8 cellular contexts compared by ENCODE assay signal in the genomic region with DNA sequence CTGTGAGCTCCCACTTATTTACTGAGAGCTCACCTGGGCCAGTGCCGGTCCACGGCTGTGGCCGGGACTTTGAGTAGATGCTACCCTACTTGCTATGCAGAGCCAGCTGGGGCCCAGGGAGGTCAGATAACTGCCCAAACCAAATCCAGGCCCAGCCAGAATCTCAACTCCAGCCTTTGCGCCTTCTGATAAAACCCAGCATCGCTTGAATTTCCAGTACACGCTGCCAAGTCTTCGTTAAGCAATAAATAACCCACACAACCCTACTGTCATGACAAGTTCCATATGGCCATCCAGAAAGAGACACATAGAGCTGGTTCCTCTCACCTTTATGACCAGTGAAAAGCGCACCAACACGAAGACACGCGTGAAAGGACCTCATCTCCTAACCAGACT. TPM values are rescaled to one million over a fixed set of nuclear protein-coding genes. Genes with fewer than 3 reads are reported as not detected.
DNase-seq lines count a peak whose midpoint lies in the region; ATAC-seq, FAIRE-seq and TF ChIP-seq lines count a peak whose summit lies in the region.
"Not testable (repeated sequence)": the region's sequence is repeated elsewhere in the genome, so short reads cannot be mapped to it uniquely, and the experiment has no call there.

No MANE protein-coding gene starts in this region.

- peak overlapping the region in 2 of 4 donors; percentile 2 to 76 for H3K4me3 Mint-ChIP-seq in CD4-positive, CD25-positive, alpha-beta regulatory T cell
- H3K4me3 Mint-ChIP-seq in neural crest cell, result peak overlapping the region; percentile 68

- H2BK5ac ChIP-seq in IMR-90 (ENCODE audit: low read depth, low read length, poor library complexity, severe bottlenecking), result not testable (repeated sequence)

- H3K4me2 ChIP-seq in IMR-90 (ENCODE audit: low read depth, low read length); GM12878 (ENCODE audit: control insufficient read depth, insufficient read depth): not testable (repeated sequence)
- H3K4me2 ChIP-seq in SU-DHL-6 (ENCODE audit: low read depth, low read length, poor library complexity, severe bottlenecking), result peak overlapping the region; percentile 32

- not testable (repeated sequence) for H2BK15ac ChIP-seq in IMR-90 (ENCODE audit: low read depth, low read length)

- BruUV-seq in IMR-90 (replicated peaks; lab: Mats Ljungman, UMichigan); GM12878 (replicated peaks; lab: Mats Ljungman, UMichigan): not testable (repeated sequence)

- not testable (repeated sequence) for H2AFZ ChIP-seq in IMR-90 (replicated peaks; ENCODE audit: low read length, poor library complexity); SU-DHL-6 (ENCODE audit: low read depth, low read length, severe bottlenecking); GM12878 (ENCODE audit: control insufficient read depth, low read depth, low read length)

- H3K9me2 ChIP-seq in SU-DHL-6 (replicated peaks; ENCODE audit: insufficient read depth, low read length), result not testable (repeated sequence)

- CTCF ChIA-PET in IMR-90 (lab: Yijun Ruan, JAX); GM12878 (lab: Yijun Ruan, JAX): not testable (repeated sequence)

- not testable (repeated sequence) for TF ChIP-seq POLR2A in IMR-90 (IDR thresholded peaks at IDR 0.05; ENCODE audit: low read depth, low read length); GM12878 (IDR thresholded peaks at IDR 0.05; ENCODE audit: low read depth, low read length)

- SMC1A ChIA-PET in GM12878 (lab: Charles Lee; ENCODE audit: uncharacterized antibody, unreplicated experiment), result not testable (repeated sequence)

- H3K9me3 Mint-ChIP-seq in CD4-positive, CD25-positive, alpha-beta regulatory T cell; neural crest cell: not testable (repeated sequence)

- H3K23ac ChIP-seq in IMR-90 (ENCODE audit: low read depth, low read length), result not testable (repeated sequence)

- H3K4me3 ChIP-seq in CD4-positive, CD25-positive, alpha-beta regulatory T cell (ENCODE audit: low read depth, low read length); IMR-90 (ENCODE audit: insufficient read depth, low read depth, low read length); SU-DHL-6 (ENCODE audit: insufficient read depth, low read length, poor library complexity, severe bottlenecking): not testable (repeated sequence)
- H3K4me3 ChIP-seq in GM12878 (peak overlapping the region; percentile 61), stomach smooth muscle (ENCODE audit: low read length in 2 of 2) (peak overlapping the region in 1 of 2 donors; percentile 12)

- H3K79me1 ChIP-seq in IMR-90 (ENCODE audit: low read depth in 1 of 2, low read length in 2 of 2), result peaks cover 3 to 42% of the 10 kb centered on the region in 2 experiments; a peak in 3 of 4 replicates

- H3K27ac Mint-ChIP-seq in CD4-positive, CD25-positive, alpha-beta regulatory T cell, result peak overlapping the region in 2 of 3 donors; percentile 23 to 38
- H3K27ac Mint-ChIP-seq in neural crest cell (ENCODE audit: unreplicated experiment), result not testable (repeated sequence)

- H3K9me3 ChIP-seq in CD4-positive, CD25-positive, alpha-beta regulatory T cell (ENCODE audit: control insufficient read depth in 2 of 2, low read length in 2 of 2); IMR-90 (ENCODE audit: control insufficient read depth, insufficient read depth, low read length); SU-DHL-6 (ENCODE audit: insufficient read depth, low read length); GM12878 (replicated peaks; ENCODE audit: control insufficient read depth, insufficient read depth, low read length); stomach smooth muscle (ENCODE audit: control insufficient read depth in 2 of 2, low read length in 2 of 2): not testable (repeated sequence)

- not testable (repeated sequence) for TF ChIP-seq CTCF in IMR-90 (conservative IDR thresholded peaks at IDR 0.05; ENCODE audit: low read depth, low read length); SU-DHL-6 (IDR thresholded peaks at IDR 0.05; ENCODE audit: insufficient read depth, low read length, poor library complexity, severe bottlenecking); GM12878 (IDR thresholded peaks at IDR 0.05 in 2 of 3, conservative IDR thresholded peaks at IDR 0.05 in 1 of 3; ENCODE audit: control insufficient read depth in 2 of 3, extremely low read depth in 1 of 3, insufficient read depth in 1 of 3, low read depth in 3 of 3, low read length in 3 of 3); neural crest cell (conservative IDR thresholded peaks at IDR 0.05)

- not testable (repeated sequence) for H3K27me3 Mint-ChIP-seq in CD4-positive, CD25-positive, alpha-beta regulatory T cell; neural crest cell (ENCODE audit: low read depth)

- peaks cover 0 to 48% (median 9%) of the 10 kb centered on the region in 4 donors for H3K4me1 Mint-ChIP-seq in CD4-positive, CD25-positive, alpha-beta regulatory T cell
- H3K4me1 Mint-ChIP-seq in neural crest cell, result peaks cover 29% of the 10 kb centered on the region

- H2BK20ac ChIP-seq in IMR-90 (ENCODE audit: low read depth, low read length), result not testable (repeated sequence)

- H2AK9ac ChIP-seq in IMR-90 (replicated peaks; ENCODE audit: low read depth, low read length, poor library complexity), result not testable (repeated sequence)

- POLR2A ChIA-PET in IMR-90 (lab: Charles Lee; ENCODE audit: unreplicated experiment); GM12878 (lab: Charles Lee): not testable (repeated sequence)

- H3K9ac ChIP-seq in IMR-90 (ENCODE audit: low read depth, low read length); GM12878 (ENCODE audit: control insufficient read depth, insufficient read depth, low read length): not testable (repeated sequence)
- H3K9ac ChIP-seq in SU-DHL-6 (ENCODE audit: low read length) (0 out of 2 replicates have a peak overlapping the region, but pooled peaks have one; percentile 7), stomach smooth muscle (ENCODE audit: low read length in 2 of 2) (peak overlapping the region in 1 of 2 donors; percentile 5)

- not testable (repeated sequence) for H3K27ac ChIP-seq in CD4-positive, CD25-positive, alpha-beta regulatory T cell (ENCODE audit: insufficient read depth, low read length, poor library complexity, severe bottlenecking); IMR-90 (ENCODE audit: insufficient read depth, low read length); SU-DHL-6 (ENCODE audit: low read depth, low read length); GM12878 (ENCODE audit: control insufficient read depth, insufficient read depth)
- peak overlapping the region; percentile 55 for H3K27ac ChIP-seq in stomach smooth muscle (ENCODE audit: low read length)

- RAD21 ChIA-PET in GM12878 (lab: Charles Lee; ENCODE audit: unreplicated experiment), result not testable (repeated sequence)

- dilution Hi-C loops in IMR-90 (cut with HindIII; ENCODE audit: low sequenced_read_pairs, unreplicated experiment), result not testable (repeated sequence)

- H3K56ac ChIP-seq in IMR-90 (ENCODE audit: extremely low read depth, insufficient read depth, low read length), result not testable (repeated sequence)

- in situ Hi-C loops in IMR-90 (cut with MboI; ENCODE audit: low sequenced_read_pairs); GM12878 (cut with MboI): not testable (repeated sequence)

- H3K9me1 ChIP-seq in IMR-90 (ENCODE audit: insufficient read depth, low read length), result not testable (repeated sequence)

- not testable (repeated sequence) for H3K14ac ChIP-seq in IMR-90 (replicated peaks; ENCODE audit: low read depth, low read length)

- not testable (repeated sequence) for H4K91ac ChIP-seq in IMR-90 (ENCODE audit: insufficient read depth, low read depth, low read length)

- not testable (repeated sequence) for H3K36me3 Mint-ChIP-seq in CD4-positive, CD25-positive, alpha-beta regulatory T cell; neural crest cell (ENCODE audit: low read depth)

- peaks cover 43% of the 10 kb centered on the region for H4K20me1 ChIP-seq in IMR-90 (ENCODE audit: insufficient read depth, low read length)
- not testable (repeated sequence) for H4K20me1 ChIP-seq in SU-DHL-6 (ENCODE audit: low read depth, low read length); GM12878 (ENCODE audit: control insufficient read depth, insufficient read depth)

- peak overlapping the region in 1 of 2 experiments; percentile 25; a peak in 1 of 4 replicates for H4K8ac ChIP-seq in IMR-90 (ENCODE audit: low read depth in 2 of 2, low read length in 2 of 2)

- not testable (repeated sequence) for H3K27me3 ChIP-seq in CD4-positive, CD25-positive, alpha-beta regulatory T cell (ENCODE audit: control insufficient read depth, insufficient read depth, low read length); IMR-90 (ENCODE audit: control insufficient read depth, insufficient read depth, low read length); SU-DHL-6 (ENCODE audit: low read length); GM12878 (replicated peaks in 1 of 2; ENCODE audit: control insufficient read depth in 2 of 2, insufficient read depth in 2 of 2, low read length in 1 of 2); stomach smooth muscle (ENCODE audit: control insufficient read depth in 1 of 2, insufficient read depth in 2 of 2, low read length in 2 of 2)

- DNase-seq in CD4-positive, CD25-positive, alpha-beta regulatory T cell; IMR-90; GM12878 (ENCODE audit: low read depth, low spot score); left cardiac atrium; neural crest cell (ENCODE audit: low read depth, low spot score): not testable (repeated sequence)
- DNase-seq in activated CD8-positive, alpha-beta memory T cell treated with anti-CD3 and anti-CD28 coated beads for 24 hours, result peak; percentile 55

- not testable (repeated sequence) for H3K4ac ChIP-seq in IMR-90 (ENCODE audit: low read depth, low read length)

- H4K5ac ChIP-seq in IMR-90 (ENCODE audit: low read depth, low read length), result not testable (repeated sequence)

- not testable (repeated sequence) for TF ChIP-seq RAD21 in IMR-90 (IDR thresholded peaks at IDR 0.05; ENCODE audit: low read length); GM12878 (IDR thresholded peaks at IDR 0.05; ENCODE audit: insufficient read depth, low read depth, low read length)

- ATAC-seq in CD4-positive, CD25-positive, alpha-beta regulatory T cell (ENCODE audit: low read depth in 2 of 2); IMR-90 (ENCODE audit: low read depth); GM12878: not testable (repeated sequence)
- peak; percentile 11 to 35 for ATAC-seq in left cardiac atrium

- intact Hi-C loops in IMR-90 (cut with micrococcal nuclease); GM12878 (cut with micrococcal nuclease; ENCODE audit: unreplicated experiment); left cardiac atrium (cut with DNase I): not testable (repeated sequence)

- not testable (repeated sequence) for H3K4me1 ChIP-seq in CD4-positive, CD25-positive, alpha-beta regulatory T cell (ENCODE audit: control insufficient read depth, insufficient read depth, low read length, poor library complexity, severe bottlenecking); GM12878 (ENCODE audit: control insufficient read depth, insufficient read depth, low read length)
- peaks cover 14% of the 10 kb centered on the region for H3K4me1 ChIP-seq in IMR-90 (ENCODE audit: control insufficient read depth, insufficient read depth, low read length)
- H3K4me1 ChIP-seq in stomach smooth muscle (ENCODE audit: control insufficient read depth, insufficient read depth, low read length), result peaks cover 34% of the 10 kb centered on the region

- peak overlapping the region; percentile 59; the same call in 1 of the 2 replicates for H2AK5ac ChIP-seq in IMR-90 (ENCODE audit: low read depth, low read length)

- not testable (repeated sequence) for H3F3A ChIP-seq in SU-DHL-6 (ENCODE audit: insufficient read depth)

- FAIRE-seq in GM12878 (lab: Jason Lieb, UNC), result not testable (repeated sequence)

- not testable (repeated sequence) for H3K36me3 ChIP-seq in CD4-positive, CD25-positive, alpha-beta regulatory T cell (ENCODE audit: control insufficient read depth, insufficient read depth, low read length); IMR-90 (ENCODE audit: control insufficient read depth, insufficient read depth, low read length); SU-DHL-6 (ENCODE audit: low read length); GM12878 (ENCODE audit: control insufficient read depth in 2 of 2, insufficient read depth in 2 of 2, low read length in 1 of 2); stomach smooth muscle (ENCODE audit: control insufficient read depth in 2 of 2, insufficient read depth in 2 of 2, low read length in 2 of 2)

- not testable (repeated sequence) for TF ChIP-seq EP300 in GM12878 (IDR thresholded peaks at IDR 0.05; ENCODE audit: borderline replicate concordance in 1 of 2, control insufficient read depth in 1 of 2, low read depth in 2 of 2, low read length in 2 of 2)

- H3K79me2 ChIP-seq in SU-DHL-6 (ENCODE audit: insufficient read depth, low read length) (peaks cover 79% of the 10 kb centered on the region), GM12878 (ENCODE audit: control insufficient read depth, insufficient read depth, low read length) (peaks cover 52% of the 10 kb centered on the region)

- 38% methylated on average over 2 of the region's 11 CpGs; no CpG with 5 or more reads in 1 of the 2 experiments for WGBS in IMR-90 (ENCODE audit: extremely low coverage in 2 of 2, insufficient read length in 1 of 2), 2 experiments
- 72% methylated on average over 11 of the region's 11 CpGs for WGBS in GM12878 (ENCODE audit: insufficient coverage, insufficient replicate concordance, low lambda C conversion rate, missing lambda C conversion rate)

- not testable (repeated sequence) for H3K18ac ChIP-seq in IMR-90 (ENCODE audit: low read depth, low read length)

- not testable (repeated sequence) for H2BK120ac ChIP-seq in IMR-90 (ENCODE audit: low read depth, low read length)

RNA-seq across cellular contexts. Expression of a gene that starts 55.6 kb away (rescaled TPM):
- total RNA-seq in CD4-positive, CD25-positive, alpha-beta regulatory T cell, result 149 TPM
- polyA plus RNA-seq in CD4-positive, CD25-positive, alpha-beta regulatory T cell, result 100 to 1,000 TPM; 103 to 135 (median 126) TPM
- total RNA-seq in IMR-90 (2012; rRNA removed), result not detected in 2 replicates
- not detected in 2 replicates for polyA plus RNA-seq in IMR-90 (2012; rRNA removed)
- not detected in 2 replicates for polyA plus RNA-seq in IMR-90 (2012; cell fraction: cytosol; rRNA removed)
- not detected in 2 replicates for polyA plus RNA-seq in IMR-90 (2012; cell fraction: nucleus; rRNA removed; ENCODE audit: low replicate concordance)
- 270 and 289 TPM in 2 replicates for total RNA-seq in GM12878 (2013; cell fraction: nucleolus; rRNA removed)
- 74.4 and 80.7 TPM in 2 replicates for total RNA-seq in GM12878 (2014; rRNA removed)
- total RNA-seq in GM12878 (2014; rRNA removed; fragmentation: Illumina TruSeq; extraction: Trizol), result 54.1 and 57.4 TPM in 2 replicates
- 173 and 182 TPM in 2 replicates for total RNA-seq in GM12878 (2021)
- 29.2 TPM for polyA plus RNA-seq in GM12878 (2011; ENCODE audit: low read depth)
- 45.4 and 134 TPM in 2 replicates for polyA plus RNA-seq in GM12878 (2011; rRNA removed)
- polyA plus RNA-seq in GM12878 (2011; cell fraction: cytosol; rRNA removed), result 78.1 and 109 TPM in 2 replicates
- 119 and 123 TPM in 2 replicates for polyA plus RNA-seq in GM12878 (2011; cell fraction: nucleus; rRNA removed)
- 89.0 and 97.1 TPM in 2 replicates for polyA plus RNA-seq in GM12878 (2012)
- 144 and 150 TPM in 2 replicates for polyA plus RNA-seq in GM12878 (2014; fragmentation: Illumina TruSeq; extraction: Trizol)
- polyA plus RNA-seq in GM12878 (2014; fragmentation: Nextera tagmentation; extraction: Ambion mirVana), result 10 to 100 TPM; 16.2 to 42.8 TPM
- 74.6 and 80.2 TPM in 2 replicates for polyA plus RNA-seq in GM12878 (2014; rRNA removed)
- polyA plus RNA-seq in GM12878 (2016; fragmentation: Nextera tagmentation; extraction: Ambion mirVana), result 100 to 1,000 TPM; 105 to 108 TPM
- 96.7 and 112 TPM in 2 replicates for polyA minus RNA-seq in GM12878 (2011; rRNA and poly(A)+ RNA removed)
- polyA minus RNA-seq in GM12878 (2011; cell fraction: cytosol; rRNA and poly(A)+ RNA removed), result 47.4 and 49.8 TPM in 2 replicates
- 26.7 and 39.3 TPM in 2 replicates for polyA minus RNA-seq in GM12878 (2011; cell fraction: nucleus; rRNA and poly(A)+ RNA removed)
- total RNA-seq in left cardiac atrium, result 1 to 10 TPM; 1.4 to 3.7 TPM
- 0.07 and 0.16 TPM in 2 replicates for total RNA-seq in neural crest cell

Comparison
In these comparisons a context has a peak if more than half of its experiments do, and no peak if none do; other contexts are left out.
1. RNA of a gene that starts 55.6 kb away (total RNA-seq): 149 TPM in CD4-positive, CD25-positive, alpha-beta regulatory T cell (single experiment) and 54.1 to 289 TPM in GM12878; 1.4 to 3.7 TPM in left cardiac atrium, 0.07 to 0.16 TPM in neural crest cell and not detected in IMR-90; every median in the first group is over 10 times any median in the second.